In genomic region chr12:122887817-122888212, GRCh38 we compare ENCODE assay signal across 8 cellular contexts. TPM values are rescaled to one million over a fixed set of nuclear protein-coding genes. Genes with fewer than 3 reads are reported as not detected.
DNase-seq lines count a peak whose midpoint lies in the region; ATAC-seq and TF ChIP-seq lines count a peak whose summit lies in the region.

No MANE protein-coding gene starts in this region.

- no peaks in the 10 kb centered on the region for H3K27me3 ChIP-seq in lung (ENCODE audit: control insufficient read depth, insufficient read depth)

- ATAC-seq in GM21619 (IDR thresholded peaks at IDR 0.05; ENCODE audit: unreplicated experiment) (peak; percentile 2), T-helper 17 cell (peak; percentile 1), lung (ENCODE audit: insufficient read depth, low FRiP score) (no peak)

- peak overlapping the region; percentile 73 to 90 for H3K27ac ChIP-seq in lung (ENCODE audit: low read depth in 1 of 2, low read length in 1 of 2)

- H3K36me3 ChIP-seq in lung (ENCODE audit: control insufficient read depth in 2 of 2, insufficient read depth in 2 of 2, low read length in 2 of 2) = no peaks in the 10 kb centered on the region

- no peaks in the 10 kb centered on the region for H3K9me3 ChIP-seq in T-helper 17 cell (ENCODE audit: control insufficient read depth, low read length, poor library complexity, severe bottlenecking)
- no peaks in the 10 kb centered on the region for H3K9me3 ChIP-seq in lung (ENCODE audit: control insufficient read depth in 2 of 2, insufficient read depth in 1 of 2, low read length in 1 of 2)

- H3K4me3 ChIP-seq in lung (no peak overlapping the region), foreskin fibroblast (ENCODE audit: low read depth in 1 of 2, low read length in 2 of 2) (no peak overlapping the region)

- TF ChIP-seq CTCF in CD14-positive monocyte (IDR thresholded peaks at IDR 0.05) = no peak
- no peak for TF ChIP-seq CTCF in lung (IDR thresholded peaks at IDR 0.05; ENCODE audit: control extremely low read depth, extremely low read depth)
- TF ChIP-seq CTCF in foreskin fibroblast (IDR thresholded peaks at IDR 0.05; ENCODE audit: low read depth, low read length) = no peak

- H3K4me1 ChIP-seq in lung (ENCODE audit: control insufficient read depth in 2 of 2, insufficient read depth in 2 of 2, low read length in 2 of 2) = peaks cover 24 to 36% of the 10 kb centered on the region in 2 donors

- WGBS in lung, 2 donors = 54 to 65% methylated on average over 5 of the region's 5 CpGs

- H3K27ac Mint-ChIP-seq in CD14-positive monocyte (peak overlapping the region; percentile 97 to 100 (median 99)), T-helper 17 cell (peak overlapping the region; percentile 98)

- H3K27me3 Mint-ChIP-seq in CD14-positive monocyte (ENCODE audit: low read depth in 3 of 3) (peaks cover 2 to 12% (median 2%) of the 10 kb centered on the region in 3 donors), T-helper 17 cell (no peaks in the 10 kb centered on the region)

- intact Hi-C loops in CD14-positive monocyte (cut with micrococcal nuclease) = loop anchor here in 1 of 2 donors (2.0 kb wide), 1 partner anchor 59 kb away; no protein-coding TSS in a partner anchor

- H3K4me3 Mint-ChIP-seq in CD14-positive monocyte (peak overlapping the region; percentile 75 to 93), T-helper 17 cell (peak overlapping the region; percentile 87)

- H3K4me1 Mint-ChIP-seq in CD14-positive monocyte (peaks cover 89% of the 10 kb centered on the region), T-helper 17 cell (peaks cover 54% of the 10 kb centered on the region)

- H3K36me3 Mint-ChIP-seq in CD14-positive monocyte (peaks cover 10 to 24% of the 10 kb centered on the region in 2 donors), T-helper 17 cell (ENCODE audit: low read depth) (no peaks in the 10 kb centered on the region)

- no peak for DNase-seq in CD14-positive monocyte (ENCODE audit: low spot score)
- DNase-seq in T-helper 17 cell = no peak
- DNase-seq in lung (ENCODE audit: low spot score) = no peak
- no peak for DNase-seq in cerebellar cortex (ENCODE audit: low spot score)
- DNase-seq in foreskin fibroblast = no peak
- DNase-seq in NK-92 (lab: John Stamatoyannopoulos, UW; ENCODE audit: unreplicated experiment) = no peak
- DNase-seq in NCI-H2107 (lab: John Stamatoyannopoulos, UW) = no peak

- no peaks in the 10 kb centered on the region for H3K9me3 Mint-ChIP-seq in CD14-positive monocyte

RNA-seq across cellular contexts. Expression of gene VPS37B, which starts 8.1 kb away (rescaled TPM):
- polyA plus RNA-seq in CD14-positive monocyte (10 to 100 TPM; 12.3 to 16.4 TPM), lung (10 to 100 TPM; 31.0 to 41.5 TPM)
- total RNA-seq in T-helper 17 cell (10 to 100 TPM; 82.2 to 90.5 TPM), lung (10 to 100 TPM; 43.1 to 44.1 TPM)

RNA-seq across cellular contexts. Expression of gene HIP1R, which starts 52.6 kb away (rescaled TPM):
- under 1 TPM in 1 of 2 donors, not detected in 1; 0.09 TPM for polyA plus RNA-seq in CD14-positive monocyte
- 10 to 100 TPM; 61.5 to 67.4 TPM for total RNA-seq in T-helper 17 cell
- total RNA-seq in lung = 10 to 100 TPM; 33.8 to 56.3 TPM
- 10 to 100 TPM; 34.5 to 36.3 TPM for polyA plus RNA-seq in lung
